Comparison of ENCODE assay signal across 7 cellular contexts in genomic region chr3:167735233-167736107, GRCh38. TPM values are rescaled to one million over a fixed set of nuclear protein-coding genes. Genes with fewer than 3 reads are reported as not detected.
A peak's percentile ranks its signal among the peaks of the same experiment; 100 is the strongest.
DNase-seq lines count a peak whose midpoint lies in the region; ATAC-seq, FAIRE-seq and TF ChIP-seq lines count a peak whose summit lies in the region.

A gene with protein sequence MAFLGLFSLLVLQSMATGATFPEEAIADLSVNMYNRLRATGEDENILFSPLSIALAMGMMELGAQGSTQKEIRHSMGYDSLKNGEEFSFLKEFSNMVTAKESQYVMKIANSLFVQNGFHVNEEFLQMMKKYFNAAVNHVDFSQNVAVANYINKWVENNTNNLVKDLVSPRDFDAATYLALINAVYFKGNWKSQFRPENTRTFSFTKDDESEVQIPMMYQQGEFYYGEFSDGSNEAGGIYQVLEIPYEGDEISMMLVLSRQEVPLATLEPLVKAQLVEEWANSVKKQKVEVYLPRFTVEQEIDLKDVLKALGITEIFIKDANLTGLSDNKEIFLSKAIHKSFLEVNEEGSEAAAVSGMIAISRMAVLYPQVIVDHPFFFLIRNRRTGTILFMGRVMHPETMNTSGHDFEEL (plus strand): TSS chr3:167735721. CDS start chr3:167789129, 53,408 bp downstream.

- intact Hi-C loops in K562 (cut with micrococcal nuclease) (loop anchor here (2.0 to 5.0 kb wide), 3 partner anchors 48 to 359 kb away; partner anchors contain the start of gene GOLIM4), sigmoid colon (cut with DNase I) (loop anchor here (10.0 kb wide), 1 partner anchor 429 kb away; no protein-coding TSS in a partner anchor)

- WGBS in K562 (ENCODE audit: insufficient coverage, low coverage, missing lambda C conversion rate) = under 1% methylated on average over 32 of the region's 37 CpGs
- 0% methylated on average over 37 of the region's 37 CpGs for WGBS in sigmoid colon, 2 donors

- peaks cover 27% of the 10 kb centered on the region for H3K4me1 Mint-ChIP-seq in T-helper 2 cell treated with Interferon-gamma antibody and Interleukin-4, amounts not matched to agents 5 μg/mL and 100 μg/mL, for 36 hours (ENCODE audit: low read depth)

- H3K27me3 Mint-ChIP-seq in T-helper 2 cell treated with Interferon-gamma antibody and Interleukin-4, amounts not matched to agents 5 μg/mL and 100 μg/mL, for 36 hours (ENCODE audit: low read depth) = peaks cover 2% of the 10 kb centered on the region

- 0 out of 2 replicates have a peak, but pooled peaks cover 5% of the 10 kb centered on the region for H4K20me1 ChIP-seq in K562 (replicated peaks; ENCODE audit: control insufficient read depth, insufficient read depth, low read length)

- H3K9me1 ChIP-seq in K562 (ENCODE audit: control insufficient read depth, insufficient read depth, low read length) = no peaks in the 10 kb centered on the region

- TF ChIP-seq CTCF in K562 (IDR thresholded peaks at IDR 0.05 in 2 of 3, conservative IDR thresholded peaks at IDR 0.05 in 1 of 3; ENCODE audit: insufficient read depth in 2 of 3, low read depth in 1 of 3, low read length in 3 of 3) (no peak), sigmoid colon (IDR thresholded peaks at IDR 0.05) (no peak)

- no peak for TF ChIP-seq EP300 in K562 (IDR thresholded peaks at IDR 0.05; ENCODE audit: low read length)
- TF ChIP-seq EP300 in sigmoid colon (IDR thresholded peaks at IDR 0.05) = no peak

- H3K27ac ChIP-seq in K562 (ENCODE audit: extremely low read depth, low read depth, low read length) (peak within 1 kb of the TSS; percentile 96), sigmoid colon (peak within 1 kb of the TSS; percentile 89 to 94 (median 90))

- no peak within 1 kb of the TSS for H3K27ac Mint-ChIP-seq in T-helper 2 cell treated with Interferon-gamma antibody and Interleukin-4, amounts not matched to agents 5 μg/mL and 100 μg/mL, for 36 hours

- H3K9ac ChIP-seq in K562 (ENCODE audit: insufficient read depth in 1 of 2, low read depth in 2 of 2, low read length in 2 of 2) = peak within 1 kb of the TSS; percentile 82 to 96

- CTCF ChIA-PET in K562 (lab: Yijun Ruan, JAX; ENCODE audit: low intra/inter-chr PET ratio) = no interaction called here

- TF ChIP-seq RAD21 in K562 (CRISPR knock-in tag; conservative IDR thresholded peaks at IDR 0.05 in 1 of 2, IDR thresholded peaks at IDR 0.05 in 1 of 2) = no peak

- H2AFZ ChIP-seq in K562 (ENCODE audit: low read depth, low read length) = peak within 1 kb of the TSS; percentile 96

- no peaks in the 10 kb centered on the region for H3K27me3 ChIP-seq in K562 (ENCODE audit: control insufficient read depth in 2 of 2, insufficient read depth in 2 of 2, low read length in 2 of 2)
- H3K27me3 ChIP-seq in sigmoid colon = no peaks in the 10 kb centered on the region

- peak; percentile 91 for FAIRE-seq in K562 (lab: Jason Lieb, UNC)

- POLR2A ChIA-PET in K562 (lab: Yijun Ruan, JAX) = interaction anchor here (0.7 to 1.4 kb wide), 6 partner anchors 9 to 1413 kb away, joined by 3 to 5 read pairs (median 3); no protein-coding TSS in a partner anchor

- no peaks in the 10 kb centered on the region for H3K9me3 Mint-ChIP-seq in T-helper 2 cell treated with Interferon-gamma antibody and Interleukin-4, amounts not matched to agents 5 μg/mL and 100 μg/mL, for 36 hours

- in situ Hi-C loops in K562 (cut with MboI) = no loop called here

- H3K79me2 ChIP-seq in K562 (ENCODE audit: control insufficient read depth, insufficient read depth, low read length) = peaks cover 85% of the 10 kb centered on the region

- H3K4me1 ChIP-seq in K562 (replicated peaks in 1 of 2; ENCODE audit: control insufficient read depth in 2 of 2, insufficient read depth in 2 of 2, low read length in 2 of 2) = peaks cover 3 to 11% of the 10 kb centered on the region in 2 experiments; a peak in 3 of 5 replicates
- peaks cover 2 to 30% (median 17%) of the 10 kb centered on the region in 4 donors for H3K4me1 ChIP-seq in sigmoid colon

- peak within 1 kb of the TSS; percentile 93 for H3K4me2 ChIP-seq in K562 (ENCODE audit: insufficient read depth, low read length)

- peaks cover 5% of the 10 kb centered on the region for H3K36me3 Mint-ChIP-seq in T-helper 2 cell treated with Interferon-gamma antibody and Interleukin-4, amounts not matched to agents 5 μg/mL and 100 μg/mL, for 36 hours (ENCODE audit: low read depth)

- no TSS peak for BruUV-seq in K562 (replicated peaks; lab: Mats Ljungman, UMichigan)

- H3K36me3 ChIP-seq in K562 (ENCODE audit: control insufficient read depth, insufficient read depth, low read length) (peaks cover 8% of the 10 kb centered on the region; the same call in 2 of the 3 replicates), sigmoid colon (no peaks in the 10 kb centered on the region)

- TF ChIP-seq POLR2A in K562 (conservative IDR thresholded peaks at IDR 0.05) (peak; percentile 73), sigmoid colon (IDR thresholded peaks at IDR 0.05) (peak in 1 of 2 donors; percentile 5)

- H3K4me3 Mint-ChIP-seq in T-helper 2 cell treated with Interferon-gamma antibody and Interleukin-4, amounts not matched to agents 5 μg/mL and 100 μg/mL, for 36 hours = no peak within 1 kb of the TSS

- peak; percentile 48 for ATAC-seq in GM18508 (IDR thresholded peaks at IDR 0.05; ENCODE audit: insufficient read depth, unreplicated experiment)
- ATAC-seq in HG02943 (IDR thresholded peaks at IDR 0.05; ENCODE audit: low read depth, unreplicated experiment) = peak; percentile 61
- peak; percentile 61 for ATAC-seq in K562

- peak within 1 kb of the TSS; percentile 77 for H3K4me3 ChIP-seq in K562
- H3K4me3 ChIP-seq in sigmoid colon = peak within 1 kb of the TSS; percentile 65 to 87 (median 84)

- DNase-seq in NCI-H1694 treated with DMSO at 0.1 percent for 48 hours (lab: John Stamatoyannopoulos, UW) = peak; percentile 86
- peak; percentile 79 for DNase-seq in T-helper 2 cell treated with Interferon-gamma antibody and Interleukin-4, amounts not matched to agents 5 μg/mL and 100 μg/mL, for 36 hours (ENCODE audit: low spot score)
- DNase-seq in K562 (ENCODE audit: extremely low read depth in 1 of 4, low spot score in 3 of 4) = peak; percentile 63 to 93 (median 65)
- DNase-seq in iPS DF 4.7 (ENCODE audit: extremely low read depth, low spot score) = peak; percentile 93
- peak; percentile 94 for DNase-seq in sigmoid colon

- H3K9me3 ChIP-seq in K562 (replicated peaks; ENCODE audit: control insufficient read depth, insufficient read depth, low read depth, low read length) (no peaks in the 10 kb centered on the region), sigmoid colon (no peaks in the 10 kb centered on the region)

TF ChIP-seq in K562, 482 proteins besides CTCF, POLR2A, EP300 and RAD21 (continues in another document):
- TF ChIP-seq PHF8 (IDR thresholded peaks at IDR 0.05; ENCODE audit: borderline replicate concordance, low read length) (peak; percentile 72; the same call in 1 of the 2 replicates), CBFA2T2 (conservative IDR thresholded peaks at IDR 0.05) (0 out of 2 replicates have a peak, but pooled peaks have one; percentile 16), NR3C1 (CRISPR knock-in tag; IDR thresholded peaks at IDR 0.05) (no peak), TSC22D4 (tag; IDR thresholded peaks at IDR 0.05) (no peak), NFIC (IDR thresholded peaks at IDR 0.05) (peak; percentile 36; the same call in 1 of the 2 replicates), HNRNPL (IDR thresholded peaks at IDR 0.05; ENCODE audit: low read depth, low read length) (no peak), KDM4B (IDR thresholded peaks at IDR 0.05; ENCODE audit: borderline replicate concordance in 2 of 2, low read depth in 1 of 2) (no peak), BDP1 (IDR thresholded peaks at IDR 0.05; ENCODE audit: insufficient read depth, insufficient read length) (no peak), ZNF444 (CRISPR knock-in tag; IDR thresholded peaks at IDR 0.05) (no peak), ZBTB33 (CRISPR knock-in tag; IDR thresholded peaks at IDR 0.05) (no peak), SMARCE1 (IDR thresholded peaks at IDR 0.05) (0 out of 2 replicates have a peak, but pooled peaks have one; percentile 33), KAT2B (IDR thresholded peaks at IDR 0.05; ENCODE audit: low read depth, low read length) (no peak), NCOA4 (IDR thresholded peaks at IDR 0.05; ENCODE audit: partially characterized antibody) (no peak)

RNA-seq across cellular contexts. Expression of the gene that starts here (rescaled TPM):
- total RNA-seq in K562 (2011; cell fraction: chromatin; rRNA removed; ENCODE audit: low replicate concordance) = 5.4 and 9.8 TPM in 2 replicates
- total RNA-seq in K562 (2011; cell fraction: nucleolus; rRNA removed) = 6.3 and 10.8 TPM in 2 replicates
- total RNA-seq in K562 (2011; cell fraction: nucleoplasm; rRNA removed) = 12.2 and 14.2 TPM in 2 replicates
- total RNA-seq in K562 (2014; rRNA removed) = 1.6 and 2.2 TPM in 2 replicates
- total RNA-seq in K562 (2014; rRNA removed; fragmentation: Illumina TruSeq; extraction: Trizol) = 3.5 and 4.3 TPM in 2 replicates
- 1.7 TPM in 2 replicates for total RNA-seq in K562 (2015; rRNA removed; fragmentation: Illumina TruSeq; extraction: Trizol)
- 2.2 and 2.8 TPM in 2 replicates for total RNA-seq in K562 (2021)
- 3.9 and 8.9 TPM in 2 replicates for polyA plus RNA-seq in K562 (2011; rRNA removed)
- polyA plus RNA-seq in K562 (2011; cell fraction: cytosol; rRNA removed) = 0.94 and 1.4 TPM in 2 replicates
- polyA plus RNA-seq in K562 (2011; cell fraction: nucleus; rRNA removed) = 0.94 and 1.00 TPM in 2 replicates
- 2.3 and 2.5 TPM in 2 replicates for polyA plus RNA-seq in K562 (2012)
- 2.4 and 3.8 TPM in 2 replicates for polyA plus RNA-seq in K562 (2014; fragmentation: Illumina TruSeq; extraction: Trizol)
- polyA plus RNA-seq in K562 (2014; fragmentation: Nextera tagmentation; extraction: Ambion mirVana) = 1 to 10 TPM; 9.5 to 9.9 TPM
- polyA plus RNA-seq in K562 (2014; rRNA removed) = 1.6 and 1.9 TPM in 2 replicates
- 2.9 and 4.8 TPM in 2 replicates for polyA minus RNA-seq in K562 (2011; rRNA and poly(A)+ RNA removed)
- polyA minus RNA-seq in K562 (2011; cell fraction: cytosol; rRNA and poly(A)+ RNA removed) = 2.4 and 2.6 TPM in 2 replicates
- 4.0 and 6.8 TPM in 2 replicates for polyA minus RNA-seq in K562 (2011; cell fraction: nucleus; rRNA and poly(A)+ RNA removed)
- 1 to 10 TPM; 2.6 to 6.6 (median 3.9) TPM for total RNA-seq in sigmoid colon
- 1 to 10 TPM in 1 of 3 donors, under 1 TPM in 2; 0.60 to 4.3 (median 0.92) TPM for polyA plus RNA-seq in sigmoid colon

Comparison
In these comparisons a context has a peak if more than half of its experiments do, and no peak if none do; other contexts are left out.
1. Peak in every context shown above with its lines: DNase-seq, ATAC-seq, H3K4me3 ChIP-seq and H3K27ac ChIP-seq.